ENCODE assay signal across 15 cellular contexts in genomic region chr19:40741527-40742390, GRCh38. TPM values are rescaled to one million over a fixed set of nuclear protein-coding genes. Genes with fewer than 3 reads are reported as not detected.
A peak's percentile ranks its signal among the peaks of the same experiment; 100 is the strongest.
DNase-seq lines count a peak whose midpoint lies in the region; ATAC-seq and TF ChIP-seq lines count a peak whose summit lies in the region.
"Had no signal": no experiment of that assay in that cellular context is flagged by ENCODE, and none has a peak within 500 bp of the region (broad histone marks: within the 10 kb centered on the region; RNA-seq: fewer than 3 reads in every experiment).

No MANE protein-coding gene starts in this region.

- no TSS peak for BruUV-seq in OCI-LY7 (replicated peaks; lab: Mats Ljungman, UMichigan)

- no peaks in the 10 kb centered on the region for H3K4me1 ChIP-seq in OCI-LY7 (ENCODE audit: insufficient read depth, low read length, poor library complexity, severe bottlenecking)

- no peaks in the 10 kb centered on the region for H3K27me3 Mint-ChIP-seq in osteocyte (ENCODE audit: unreplicated experiment)

- H3K79me2 ChIP-seq in OCI-LY7 (ENCODE audit: insufficient read depth, low read depth, low read length), result no peaks in the 10 kb centered on the region

- peaks cover 9% of the 10 kb centered on the region for H3K36me3 Mint-ChIP-seq in osteocyte (ENCODE audit: unreplicated experiment)
- no peaks in the 10 kb centered on the region for H3K36me3 Mint-ChIP-seq in activated naive CD4-positive, alpha-beta T cell treated with anti-CD3 and anti-CD28 coated beads, Interleukin-2, amount 50 U/mL, for 72 hours

- intact Hi-C loops in OCI-LY7 (cut with micrococcal nuclease; ENCODE audit: unreplicated experiment), result no loop called here

- no peaks in the 10 kb centered on the region for H4K20me1 ChIP-seq in OCI-LY7 (ENCODE audit: insufficient read depth, low read length)
- H4K20me1 ChIP-seq: BLaER1 treated with 17β-estradiol and CSF1 and Interleukin-3, amounts not matched to agents 10 nM and 100 nM had no signal

- no peaks in the 10 kb centered on the region for H3K9me3 Mint-ChIP-seq in osteocyte (ENCODE audit: unreplicated experiment)
- no peaks in the 10 kb centered on the region for H3K9me3 Mint-ChIP-seq in activated naive CD4-positive, alpha-beta T cell treated with anti-CD3 and anti-CD28 coated beads, Interleukin-2, amount 50 U/mL, for 72 hours
- H3K9me3 Mint-ChIP-seq: activated T-cell treated with anti-CD3 and anti-CD28 coated beads, Interleukin-2, amount 50 U/mL, for 72 hours had no signal

- peak; percentile 36 for DNase-seq in CD1c-positive myeloid dendritic cell (ENCODE audit: extremely low spot score)
- no peak for DNase-seq in OCI-LY7 (ENCODE audit: low spot score)
- no peak for DNase-seq in epithelial cell of prostate (ENCODE audit: low read depth, low spot score)
- DNase-seq in osteocyte (ENCODE audit: extremely low spot score, unreplicated experiment), result no peak
- DNase-seq in EL, result no peak
- no peak for DNase-seq in activated naive CD4-positive, alpha-beta T cell treated with anti-CD3 and anti-CD28 coated beads, Interleukin-2, amount 50 U/mL, for 72 hours (ENCODE audit: low spot score in 2 of 2)
- DNase-seq in NCI-H748 treated with DMSO at 0.1 percent for 48 hours (lab: John Stamatoyannopoulos, UW), result no peak
- DNase-seq: activated T-cell treated with anti-CD3 and anti-CD28 coated beads, Interleukin-2, amount 50 U/mL, for 72 hours; NCI-H2171 treated with DMSO at 0.1 percent for 48 hours; stimulated activated CD4-positive, alpha-beta T cell treated with anti-CD3 and anti-CD28 coated beads, Interleukin-2, amount 100 ng/mL, for 24 hours had no signal

- H3K27ac ChIP-seq in OCI-LY7 (ENCODE audit: low read depth, low read length, poor library complexity, severe bottlenecking), result no peak overlapping the region
- H3K27ac ChIP-seq in epithelial cell of prostate, result peak overlapping the region; percentile 23
- H3K27ac ChIP-seq: BLaER1 treated with 17β-estradiol and CSF1 and Interleukin-3, amounts not matched to agents 10 nM and 100 nM had no signal

- TF ChIP-seq CTCF in OCI-LY7 (conservative IDR thresholded peaks at IDR 0.05; ENCODE audit: low read length), result 0 out of 2 replicates have a peak, but pooled peaks have one; percentile 19
- no peak for TF ChIP-seq CTCF in osteocyte (IDR thresholded peaks at IDR 0.05)

- peak overlapping the region; percentile 23 for H3K27ac Mint-ChIP-seq in osteocyte (ENCODE audit: unreplicated experiment)
- peak overlapping the region in 1 of 2 donors; percentile 44 for H3K27ac Mint-ChIP-seq in activated naive CD4-positive, alpha-beta T cell treated with anti-CD3 and anti-CD28 coated beads, Interleukin-2, amount 50 U/mL, for 72 hours
- H3K27ac Mint-ChIP-seq: activated T-cell treated with anti-CD3 and anti-CD28 coated beads, Interleukin-2, amount 50 U/mL, for 72 hours had no signal

- H3K4me1 Mint-ChIP-seq in osteocyte (ENCODE audit: unreplicated experiment), result peaks cover 20% of the 10 kb centered on the region

- no peak overlapping the region for H3K4me3 Mint-ChIP-seq in osteocyte (ENCODE audit: unreplicated experiment)
- H3K4me3 Mint-ChIP-seq: activated T-cell treated with anti-CD3 and anti-CD28 coated beads, Interleukin-2, amount 50 U/mL, for 72 hours had no signal

- no peak for ATAC-seq in GM18505 (IDR thresholded peaks at IDR 0.05; ENCODE audit: unreplicated experiment)
- no peak for ATAC-seq in activated naive CD4-positive, alpha-beta T cell treated with anti-CD3 and anti-CD28 coated beads, Interleukin-2, amount 50 U/mL, for 72 hours

- CTCF ChIA-PET in OCI-LY7 (lab: Charles Lee; ENCODE audit: unreplicated experiment), result no interaction called here

- POLR2A ChIA-PET in OCI-LY7 (lab: Charles Lee), result interaction anchor here (1.2 kb wide), 1 partner anchor 9 kb away, joined by 4 read pairs; the partner anchor contains the start of genes ACTMAP and SNRPA

- H2AFZ ChIP-seq in OCI-LY7 (ENCODE audit: low read length), result no peak overlapping the region

- no peak overlapping the region for H3K4me3 ChIP-seq in OCI-LY7 (ENCODE audit: low read depth, low read length, poor library complexity, severe bottlenecking)
- H3K4me3 ChIP-seq: BLaER1 treated with 17β-estradiol and CSF1 and Interleukin-3, amounts not matched to agents 10 nM and 100 nM; cardiac muscle cell had no signal

- no peak overlapping the region for H3K4me2 ChIP-seq in OCI-LY7 (ENCODE audit: low read length)
- H3K4me2 ChIP-seq: BLaER1 treated with 17β-estradiol and CSF1 and Interleukin-3, amounts not matched to agents 10 nM and 100 nM had no signal

- no peaks in the 10 kb centered on the region for H3K9me3 ChIP-seq in OCI-LY7 (ENCODE audit: low read length)
- H3K9me3 ChIP-seq: BLaER1 treated with 17β-estradiol and CSF1 and Interleukin-3, amounts not matched to agents 10 nM and 100 nM had no signal

- peaks cover 14% of the 10 kb centered on the region; the same call in 1 of the 2 replicates for H3K36me3 ChIP-seq in OCI-LY7 (ENCODE audit: insufficient read depth, low read length)

- TF ChIP-seq POLR2A in GM18505 (IDR thresholded peaks at IDR 0.05; ENCODE audit: borderline replicate concordance, extremely low read depth, insufficient read depth, insufficient read length), result no peak

- no peaks in the 10 kb centered on the region for H3K9me2 ChIP-seq in OCI-LY7 (ENCODE audit: insufficient read depth, low read length)

RNA-seq across cellular contexts. Expression of gene ACTMAP, which starts 8.5 kb away (rescaled TPM):
- total RNA-seq in OCI-LY7 (2014; rRNA removed; shearing (Covaris generic)), result 3.3 and 5.0 TPM in 2 replicates
- total RNA-seq in OCI-LY7 (2022) (52.1 and 54.8 TPM in 2 replicates), osteocyte (14.6 and 17.0 TPM in 2 replicates)
- 10 to 100 TPM; 21.4 to 23.2 TPM for total RNA-seq in activated naive CD4-positive, alpha-beta T cell treated with anti-CD3 and anti-CD28 coated beads, Interleukin-2, amount 50 U/mL, for 72 hours

RNA-seq across cellular contexts. Expression of gene SNRPA, which starts 9.2 kb away (rescaled TPM):
- total RNA-seq in OCI-LY7 (2014; rRNA removed; shearing (Covaris generic)), result 315 and 328 TPM in 2 replicates
- total RNA-seq in OCI-LY7 (2022), result 214 and 244 TPM in 2 replicates
- 48.0 and 53.2 TPM in 2 replicates for total RNA-seq in osteocyte
- 100 to 1,000 TPM; 197 to 227 TPM for total RNA-seq in activated naive CD4-positive, alpha-beta T cell treated with anti-CD3 and anti-CD28 coated beads, Interleukin-2, amount 50 U/mL, for 72 hours

RNA-seq across cellular contexts. Expression of gene ITPKC, which starts 24.8 kb away (rescaled TPM):
- total RNA-seq in OCI-LY7 (2014; rRNA removed; shearing (Covaris generic)), result 4.0 and 6.5 TPM in 2 replicates
- total RNA-seq in OCI-LY7 (2022), result 5.2 and 5.5 TPM in 2 replicates
- total RNA-seq in osteocyte, result 10.9 and 12.0 TPM in 2 replicates
- total RNA-seq in activated naive CD4-positive, alpha-beta T cell treated with anti-CD3 and anti-CD28 coated beads, Interleukin-2, amount 50 U/mL, for 72 hours, result 1 to 10 TPM; 8.3 to 9.4 TPM

RNA-seq across cellular contexts. Expression of gene COQ8B, which starts 25.1 kb away (rescaled TPM):
- total RNA-seq in OCI-LY7 (2014; rRNA removed; shearing (Covaris generic)), result 34.9 and 39.3 TPM in 2 replicates
- total RNA-seq in OCI-LY7 (2022) (32.5 and 34.6 TPM in 2 replicates), osteocyte (33.8 and 42.0 TPM in 2 replicates)
- 10 to 100 TPM; 25.5 to 39.8 TPM for total RNA-seq in activated naive CD4-positive, alpha-beta T cell treated with anti-CD3 and anti-CD28 coated beads, Interleukin-2, amount 50 U/mL, for 72 hours

RNA-seq across cellular contexts. Expression of gene MIA, which starts 33.6 kb away (rescaled TPM):
- not detected in 2 replicates for total RNA-seq in OCI-LY7 (2014; rRNA removed; shearing (Covaris generic))
- total RNA-seq in OCI-LY7 (2022) (not detected in 2 replicates), osteocyte (2.0 TPM in 1 of 2 replicates, not detected in the other)
- total RNA-seq in activated naive CD4-positive, alpha-beta T cell treated with anti-CD3 and anti-CD28 coated beads, Interleukin-2, amount 50 U/mL, for 72 hours, result not detected
- total RNA-seq: cardiac muscle cell, fibroblast of villous mesenchyme, kidney epithelial cell had no signal
